Comparison of ENCODE assay signal across 12 cellular contexts in the genomic region with DNA sequence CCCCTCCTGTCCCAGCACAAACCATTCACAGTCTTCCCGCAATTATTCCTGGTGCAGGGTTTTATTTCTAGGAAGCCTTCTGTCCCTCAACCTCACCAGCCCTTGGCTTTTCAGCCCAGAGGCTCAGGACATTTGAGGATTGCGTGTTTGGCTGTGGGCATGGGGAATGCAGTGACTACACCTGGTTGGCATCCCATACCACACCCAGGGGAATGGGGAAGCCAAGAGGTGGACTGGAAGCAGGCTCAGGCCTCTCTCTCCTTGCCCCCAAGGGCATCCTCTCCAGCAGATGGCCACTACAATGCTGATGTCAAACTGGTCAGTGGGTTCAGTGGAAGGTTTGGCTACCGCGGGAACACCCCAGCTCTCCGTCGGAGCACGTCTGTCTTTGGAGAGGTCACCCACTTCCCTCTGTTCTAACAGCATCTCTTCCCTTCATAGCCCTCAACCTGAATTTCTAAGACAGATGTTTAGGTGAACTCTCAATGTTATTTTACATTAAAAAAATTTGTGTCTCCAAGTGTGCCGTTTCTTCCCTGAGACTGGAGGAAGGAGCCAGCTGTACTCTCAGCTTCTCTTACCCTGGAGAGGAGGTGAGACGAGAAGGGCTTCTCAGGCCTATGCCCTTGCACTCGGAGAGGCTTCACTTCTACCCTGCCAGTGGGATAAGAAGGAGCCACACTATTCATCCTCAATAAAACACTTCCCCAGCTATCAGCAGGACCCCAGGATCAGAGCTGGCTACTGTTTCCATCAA. TPM values are rescaled to one million over a fixed set of nuclear protein-coding genes. Genes with fewer than 3 reads are reported as not detected.
DNase-seq lines count a peak whose midpoint lies in the region; ATAC-seq, FAIRE-seq and TF ChIP-seq lines count a peak whose summit lies in the region.
"Had no signal": no experiment of that assay in that cellular context is flagged by ENCODE, and none has a peak within 500 bp of the region (broad histone marks: within the 10 kb centered on the region; RNA-seq: fewer than 3 reads in every experiment).

No MANE protein-coding gene starts in this region.

- ATAC-seq in activated naive CD4-positive, alpha-beta T cell treated with anti-CD3 and anti-CD28 coated beads, Interleukin-2, amount 50 U/mL, for 72 hours, result no peak
- peak; percentile 51 for ATAC-seq in upper lobe of right lung
- no peak for ATAC-seq in Right ventricle myocardium superior (ENCODE audit: poor library complexity)

- no peak for FAIRE-seq in D721Med (lab: Jason Lieb, UNC)
- FAIRE-seq: A204.1 had no signal

- H3K4me3 ChIP-seq in upper lobe of right lung, result no peak overlapping the region
- H3K4me3 ChIP-seq: ovary, thyroid gland had no signal

- intact Hi-C loops in upper lobe of right lung (cut with DNase I) (no loop called here), Right ventricle myocardium superior (cut with DNase I) (no loop called here)

- DNase-seq in activated naive CD4-positive, alpha-beta T cell treated with anti-CD3 and anti-CD28 coated beads, Interleukin-2, amount 50 U/mL, for 72 hours (ENCODE audit: low spot score in 2 of 2), result no peak
- DNase-seq in activated naive CD4-positive, alpha-beta T cell (lab: John Stamatoyannopoulos, UW), result no peak
- peak; percentile 95 for DNase-seq in SW480 (ENCODE audit: low spot score)
- peak; percentile 88 for DNase-seq in glomerular visceral epithelial cell (ENCODE audit: extremely low spot score)
- no peak for DNase-seq in upper lobe of right lung
- DNase-seq in Right ventricle myocardium superior, result no peak
- no peak for DNase-seq in GM10248 (ENCODE audit: extremely low spot score)
- no peak for DNase-seq in D721Med (ENCODE audit: insufficient read length, low spot score)

- H3K9me3 ChIP-seq in upper lobe of right lung, result no peaks in the 10 kb centered on the region
- H3K9me3 ChIP-seq: ovary, thyroid gland had no signal

- TF ChIP-seq CTCF in upper lobe of right lung (IDR thresholded peaks at IDR 0.05), result no peak
- TF ChIP-seq CTCF in GM10248 (IDR thresholded peaks at IDR 0.05; ENCODE audit: control extremely low read depth, extremely low read depth, low read depth, missing control alignments), result no peak
- no peak for TF ChIP-seq CTCF in D721Med (IDR thresholded peaks at IDR 0.05; ENCODE audit: insufficient read depth, missing control alignments)

- POLR2A ChIA-PET in GM10248 (lab: Yijun Ruan, JAX), result no interaction called here

- peaks cover 6 to 16% of the 10 kb centered on the region in 2 donors for H3K36me3 Mint-ChIP-seq in activated naive CD4-positive, alpha-beta T cell treated with anti-CD3 and anti-CD28 coated beads, Interleukin-2, amount 50 U/mL, for 72 hours

- H3K27ac Mint-ChIP-seq in activated naive CD4-positive, alpha-beta T cell treated with anti-CD3 and anti-CD28 coated beads, Interleukin-2, amount 50 U/mL, for 72 hours, result peak overlapping the region; percentile 22 to 68
- H3K27ac Mint-ChIP-seq: memory B cell had no signal

- H3K4me1 ChIP-seq in upper lobe of right lung, result no peaks in the 10 kb centered on the region
- H3K4me1 ChIP-seq: thyroid gland had no signal

- H3K27ac ChIP-seq in upper lobe of right lung, result no peak overlapping the region
- H3K27ac ChIP-seq: ovary, thyroid gland had no signal

- no peaks in the 10 kb centered on the region for H3K9me3 Mint-ChIP-seq in activated naive CD4-positive, alpha-beta T cell treated with anti-CD3 and anti-CD28 coated beads, Interleukin-2, amount 50 U/mL, for 72 hours
- H3K9me3 Mint-ChIP-seq: memory B cell had no signal

- CTCF ChIA-PET in GM10248 (lab: Yijun Ruan, JAX), result interaction anchor here (1.3 to 3.5 kb wide), 4 partner anchors 11 to 448 kb away, joined by 3 to 23 read pairs (median 5); no protein-coding TSS in a partner anchor

- no peaks in the 10 kb centered on the region for H3K27me3 ChIP-seq in upper lobe of right lung
- H3K27me3 ChIP-seq: ovary, thyroid gland had no signal

- H3K36me3 ChIP-seq in upper lobe of right lung, result peaks cover 39% of the 10 kb centered on the region
- H3K36me3 ChIP-seq: ovary had no signal

RNA-seq across cellular contexts. Expression of a gene that starts 35.5 kb away (rescaled TPM):
- 10 to 100 TPM; 17.7 to 20.5 TPM for total RNA-seq in activated naive CD4-positive, alpha-beta T cell treated with anti-CD3 and anti-CD28 coated beads, Interleukin-2, amount 50 U/mL, for 72 hours
- total RNA-seq in upper lobe of right lung, result 21.1 TPM
- total RNA-seq in Right ventricle myocardium superior, result 5.5 TPM

Comparison
In these comparisons a context has a peak if more than half of its experiments do, and no peak if none do; other contexts are left out.
1. DNase-seq: peak in SW480 (single experiment) and glomerular visceral epithelial cell (single experiment); none in activated naive CD4-positive, alpha-beta T cell treated with anti-CD3 and anti-CD28 coated beads, Interleukin-2, amount 50 U/mL, for 72 hours (0 of 2), activated naive CD4-positive, alpha-beta T cell (0 of 4), upper lobe of right lung (single experiment), Right ventricle myocardium superior (single experiment), GM10248 (single experiment) and D721Med (single experiment).